8 cellular contexts compared by ENCODE assay signal in the genomic region with DNA sequence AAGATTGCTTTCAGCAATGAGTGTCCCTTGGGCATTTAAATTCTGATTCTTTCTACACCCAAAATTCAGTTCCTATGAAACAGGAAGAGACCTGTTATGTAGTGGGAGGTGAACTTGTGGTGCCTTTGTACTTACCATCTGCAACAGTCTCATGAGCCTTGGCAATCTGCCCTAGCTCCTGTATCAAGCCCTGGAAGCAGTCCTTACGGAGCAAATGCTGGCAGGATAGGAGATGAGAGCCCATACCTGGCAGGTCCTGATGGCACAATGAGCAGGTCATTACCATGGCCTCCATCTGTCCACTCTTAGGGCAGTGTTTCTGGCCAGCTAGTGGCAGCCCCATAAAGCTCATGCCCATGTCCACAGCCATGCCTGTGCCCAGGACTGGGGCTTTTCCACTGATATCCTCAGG. TPM values are rescaled to one million over a fixed set of nuclear protein-coding genes. Genes with fewer than 3 reads are reported as not detected.
DNase-seq lines count a peak whose midpoint lies in the region; ATAC-seq and TF ChIP-seq lines count a peak whose summit lies in the region.

No MANE protein-coding gene starts in this region.

- H3K36me3 Mint-ChIP-seq in natural killer cell treated with Interleukin-12 subunit alpha and Interleukin-12 subunit beta and Interleukin-15 and Interleukin-18, amount 100 ng/mL, for 72 hours = peaks cover 5% of the 10 kb centered on the region

- POLR2A ChIA-PET in A673 (lab: Charles Lee; ENCODE audit: low non-redundant PET) = no interaction called here

- peak overlapping the region; percentile 88 for H3K27ac ChIP-seq in A673 (ENCODE audit: low read depth, low read length, poor library complexity, severe bottlenecking)

- CTCF ChIA-PET in A673 (lab: Charles Lee) = no interaction called here

- no peaks in the 10 kb centered on the region for H3K27me3 Mint-ChIP-seq in natural killer cell treated with Interleukin-12 subunit alpha and Interleukin-12 subunit beta and Interleukin-15 and Interleukin-18, amount 100 ng/mL, for 72 hours

- H3K36me3 ChIP-seq in A673 (ENCODE audit: insufficient read depth, low read length, poor library complexity, severe bottlenecking) = no peaks in the 10 kb centered on the region

- intact Hi-C loops in A673 (cut with micrococcal nuclease; ENCODE audit: unreplicated experiment) = loop anchor here (5.0 kb wide), 1 partner anchor 141 kb away; a partner anchor contains a TSS

- no peaks in the 10 kb centered on the region for H3K27me3 ChIP-seq in A673 (replicated peaks; ENCODE audit: insufficient read depth, low read depth, low read length, poor library complexity)

- no peak overlapping the region for H3K4me3 ChIP-seq in A673 (ENCODE audit: low read depth, low read length, poor library complexity, severe bottlenecking)

- peak; percentile 93 for DNase-seq in A673 (ENCODE audit: low spot score)
- DNase-seq in NCI-H2081 treated with DMSO at 0.1 percent for 48 hours (lab: John Stamatoyannopoulos, UW) = peak; percentile 69
- peak; percentile 87 for DNase-seq in dermis blood vessel endothelial cell
- DNase-seq in myocyte (ENCODE audit: low read depth) = peak; percentile 66
- DNase-seq in HCEC 1CT = no peak
- DNase-seq in natural killer cell treated with Interleukin-12 subunit alpha and Interleukin-12 subunit beta and Interleukin-15 and Interleukin-18, amount 100 ng/mL, for 72 hours (ENCODE audit: low spot score) = no peak
- no peak for DNase-seq in ecto neural progenitor cell (ENCODE audit: low spot score)

- BruUV-seq in A673 (replicated peaks; lab: Mats Ljungman, UMichigan) = no TSS peak

- H3K9me3 ChIP-seq in A673 (ENCODE audit: low read depth, low read length, poor library complexity, severe bottlenecking) = no peaks in the 10 kb centered on the region

- H3K4me1 ChIP-seq in A673 (ENCODE audit: insufficient read depth, low read length, poor library complexity, severe bottlenecking) = peaks cover 32% of the 10 kb centered on the region

- ATAC-seq in natural killer cell treated with Interleukin-12 subunit alpha and Interleukin-12 subunit beta and Interleukin-15 and Interleukin-18, amount 100 ng/mL, for 72 hours = no peak
- ATAC-seq in HG02970 (IDR thresholded peaks at IDR 0.05; ENCODE audit: low FRiP score, unreplicated experiment) = no peak

- TF ChIP-seq CTCF in A673 (conservative IDR thresholded peaks at IDR 0.05; ENCODE audit: low read depth, low read length) = no peak

- H3K4me3 Mint-ChIP-seq in natural killer cell treated with Interleukin-12 subunit alpha and Interleukin-12 subunit beta and Interleukin-15 and Interleukin-18, amount 100 ng/mL, for 72 hours = no peak overlapping the region

- H3K27ac Mint-ChIP-seq in natural killer cell treated with Interleukin-12 subunit alpha and Interleukin-12 subunit beta and Interleukin-15 and Interleukin-18, amount 100 ng/mL, for 72 hours = no peak overlapping the region

- H3K9me3 Mint-ChIP-seq in natural killer cell treated with Interleukin-12 subunit alpha and Interleukin-12 subunit beta and Interleukin-15 and Interleukin-18, amount 100 ng/mL, for 72 hours = no peaks in the 10 kb centered on the region

- no peaks in the 10 kb centered on the region for H3K4me1 Mint-ChIP-seq in natural killer cell treated with Interleukin-12 subunit alpha and Interleukin-12 subunit beta and Interleukin-15 and Interleukin-18, amount 100 ng/mL, for 72 hours (ENCODE audit: low read depth in 2 of 2)

RNA-seq across cellular contexts. Expression of gene TRIM66, which starts 10.8 kb away (rescaled TPM):
- total RNA-seq in A673 (2021) (9.7 and 14.6 TPM in 2 replicates), dermis blood vessel endothelial cell (5.6 and 7.4 TPM in 2 replicates), myocyte (3.7 and 4.9 TPM in 2 replicates)
- polyA plus RNA-seq in myocyte (2012) = 5.7 TPM
- 10 to 100 TPM; 12.5 to 27.7 TPM for total RNA-seq in natural killer cell treated with Interleukin-12 subunit alpha and Interleukin-12 subunit beta and Interleukin-15 and Interleukin-18, amount 100 ng/mL, for 72 hours

RNA-seq across cellular contexts. Expression of gene RPL27A, which starts 10.9 kb away (rescaled TPM):
- total RNA-seq in A673 (2021) = 576 and 629 TPM in 2 replicates
- total RNA-seq in dermis blood vessel endothelial cell = 438 and 724 TPM in 2 replicates
- 403 and 405 TPM in 2 replicates for total RNA-seq in myocyte
- 1,608 TPM for polyA plus RNA-seq in myocyte (2012)
- total RNA-seq in natural killer cell treated with Interleukin-12 subunit alpha and Interleukin-12 subunit beta and Interleukin-15 and Interleukin-18, amount 100 ng/mL, for 72 hours = 100 to 1,000 TPM; 504 to 846 TPM

Comparison
In these comparisons a context has a peak if more than half of its experiments do, and no peak if none do; other contexts are left out.
1. DNase-seq: peak in A673 (single experiment), NCI-H2081 treated with DMSO at 0.1 percent for 48 hours (single experiment), dermis blood vessel endothelial cell (single experiment) and myocyte (single experiment); none in HCEC 1CT (single experiment), natural killer cell treated with Interleukin-12 subunit alpha and Interleukin-12 subunit beta and Interleukin-15 and Interleukin-18, amount 100 ng/mL, for 72 hours (single experiment) and ecto neural progenitor cell (single experiment).